Comparison of ENCODE assay signal across 5 cellular contexts in the genomic region with DNA sequence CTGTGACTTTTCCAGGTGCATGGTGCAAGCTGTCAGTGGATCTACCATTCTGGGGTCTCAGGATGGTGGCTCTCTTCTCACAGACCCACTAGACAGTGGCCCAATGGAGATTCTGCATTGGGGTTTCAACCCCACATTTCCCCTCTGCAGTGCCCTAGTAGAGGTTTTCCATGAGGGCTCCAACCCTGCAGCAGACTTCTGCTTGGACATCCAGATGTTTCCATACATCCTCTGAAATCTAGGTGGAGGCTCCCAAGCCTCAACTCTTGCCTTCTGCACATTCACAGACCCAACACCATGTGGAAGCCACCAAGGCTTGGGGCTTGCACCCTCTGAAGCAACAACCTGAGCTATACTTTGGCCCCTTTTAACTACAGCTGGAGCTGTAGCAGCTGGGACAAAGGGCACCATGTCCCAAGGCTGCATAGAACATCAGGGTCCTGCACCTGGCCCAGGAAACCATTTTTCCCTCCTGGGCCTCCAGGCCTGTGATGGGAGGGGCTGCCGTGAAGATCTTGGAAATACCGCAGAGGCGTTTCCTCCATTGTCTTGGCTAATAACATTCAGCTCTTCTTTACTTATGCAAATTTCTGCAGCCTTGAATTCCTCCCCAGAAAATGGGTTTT.
DNase-seq lines count a peak whose midpoint lies in the region; ATAC-seq, FAIRE-seq and TF ChIP-seq lines count a peak whose summit lies in the region.
"Not testable (repeated sequence)": the region's sequence is repeated elsewhere in the genome, so short reads cannot be mapped to it uniquely, and the experiment has no call there.

No MANE protein-coding gene starts in this region.

- H3K9ac ChIP-seq in BLaER1; GM12878 (ENCODE audit: control insufficient read depth, insufficient read depth, low read length); trophoblast cell (ENCODE audit: low read length): not testable (repeated sequence)

- H2BK12ac ChIP-seq in trophoblast cell (ENCODE audit: low read length), result not testable (repeated sequence)

- not testable (repeated sequence) for H3K14ac ChIP-seq in trophoblast cell (ENCODE audit: low read length)

- SMC1A ChIA-PET in GM12878 (lab: Charles Lee; ENCODE audit: uncharacterized antibody, unreplicated experiment), result not testable (repeated sequence)

- not testable (repeated sequence) for H3K27ac ChIP-seq in BLaER1; HEK293 (ENCODE audit: extremely low read depth, low read depth, low read length); GM12878 (ENCODE audit: control insufficient read depth, insufficient read depth); trophoblast cell (ENCODE audit: low read depth, low read length)

- not testable (repeated sequence) for H4K20me1 ChIP-seq in BLaER1; GM12878 (ENCODE audit: control insufficient read depth, insufficient read depth)

- not testable (repeated sequence) for H4K12ac ChIP-seq in trophoblast cell (ENCODE audit: low read depth, low read length)

- H2BK5ac ChIP-seq in trophoblast cell (ENCODE audit: low read depth, low read length, poor library complexity), result not testable (repeated sequence)

- H3K27me3 ChIP-seq in BLaER1; GM12878 (replicated peaks in 1 of 2; ENCODE audit: control insufficient read depth in 2 of 2, insufficient read depth in 2 of 2, low read length in 1 of 2); trophoblast cell (ENCODE audit: insufficient read depth, low read length): not testable (repeated sequence)

- not testable (repeated sequence) for H4K8ac ChIP-seq in trophoblast cell (ENCODE audit: low read depth, low read length)

- not testable (repeated sequence) for FAIRE-seq in GM12878 (lab: Jason Lieb, UNC)

- ATAC-seq in GM12878, result not testable (repeated sequence)

- H3K4me3 ChIP-seq in BLaER1, result peak overlapping the region; percentile 45; the same call in 1 of the 2 replicates
- not testable (repeated sequence) for H3K4me3 ChIP-seq in HEK293 (ENCODE audit: low read depth, low read length); GM12878
- H3K4me3 ChIP-seq in trophoblast cell (ENCODE audit: low read depth, low read length), result peak overlapping the region; percentile 26

- peak; percentile 20 for DNase-seq in DMS53 (lab: John Stamatoyannopoulos, UW)
- DNase-seq in GM12878 (ENCODE audit: low read depth, low spot score); trophoblast cell: not testable (repeated sequence)

- not testable (repeated sequence) for H3K18ac ChIP-seq in trophoblast cell (ENCODE audit: low read length)

- RAD21 ChIA-PET in GM12878 (lab: Charles Lee; ENCODE audit: unreplicated experiment), result not testable (repeated sequence)

- H4K91ac ChIP-seq in trophoblast cell (ENCODE audit: low read depth, low read length), result not testable (repeated sequence)

- H3K4ac ChIP-seq in trophoblast cell (ENCODE audit: low read depth, low read length), result not testable (repeated sequence)

- intact Hi-C loops in GM12878 (cut with micrococcal nuclease; ENCODE audit: unreplicated experiment), result not testable (repeated sequence)

- not testable (repeated sequence) for TF ChIP-seq CTCF in HEK293 (tag by site-specific recombination; IDR thresholded peaks at IDR 0.05); GM12878 (IDR thresholded peaks at IDR 0.05 in 2 of 3, conservative IDR thresholded peaks at IDR 0.05 in 1 of 3; ENCODE audit: control insufficient read depth in 2 of 3, extremely low read depth in 1 of 3, insufficient read depth in 1 of 3, low read depth in 3 of 3, low read length in 3 of 3)

- not testable (repeated sequence) for H2AK5ac ChIP-seq in trophoblast cell (ENCODE audit: low read length)

- H3K4me2 ChIP-seq in BLaER1; GM12878 (ENCODE audit: control insufficient read depth, insufficient read depth); trophoblast cell (ENCODE audit: low read length): not testable (repeated sequence)

- in situ Hi-C loops in GM12878 (cut with MboI), result not testable (repeated sequence)

- not testable (repeated sequence) for TF ChIP-seq EP300 in GM12878 (IDR thresholded peaks at IDR 0.05; ENCODE audit: borderline replicate concordance in 1 of 2, control insufficient read depth in 1 of 2, low read depth in 2 of 2, low read length in 2 of 2)

- not testable (repeated sequence) for BruUV-seq in GM12878 (replicated peaks; lab: Mats Ljungman, UMichigan)

- CTCF ChIA-PET in HEK293 (lab: Yijun Ruan, JAX), result interaction anchor here (0.6 kb wide), 1 partner anchor 142 kb away, joined by 3 read pairs; no protein-coding TSS in a partner anchor
- CTCF ChIA-PET in GM12878 (lab: Yijun Ruan, JAX), result not testable (repeated sequence)

- H3K79me2 ChIP-seq in GM12878 (ENCODE audit: control insufficient read depth, insufficient read depth, low read length); trophoblast cell (ENCODE audit: control insufficient read depth, insufficient read depth, low read length, poor library complexity): not testable (repeated sequence)

- not testable (repeated sequence) for H3K4me1 ChIP-seq in BLaER1; HEK293 (ENCODE audit: control insufficient read depth, insufficient read depth, low read length); GM12878 (ENCODE audit: control insufficient read depth, insufficient read depth, low read length); trophoblast cell (ENCODE audit: control insufficient read depth in 1 of 2, insufficient read depth in 2 of 2, low read length in 2 of 2)

- H3K9me3 ChIP-seq in BLaER1, result peaks cover 54% of the 10 kb centered on the region
- H3K9me3 ChIP-seq in HEK293 (ENCODE audit: control insufficient read depth, insufficient read depth, low read depth, low read length); GM12878 (replicated peaks; ENCODE audit: control insufficient read depth, insufficient read depth, low read length); trophoblast cell (ENCODE audit: insufficient read depth, low read depth, low read length): not testable (repeated sequence)

- TF ChIP-seq POLR2A in GM12878 (IDR thresholded peaks at IDR 0.05; ENCODE audit: low read depth, low read length), result not testable (repeated sequence)

- H3K36me3 ChIP-seq in BLaER1; HEK293 (ENCODE audit: control insufficient read depth in 2 of 2, insufficient read depth in 1 of 2, low read length in 2 of 2); GM12878 (ENCODE audit: control insufficient read depth in 2 of 2, insufficient read depth in 2 of 2, low read length in 1 of 2); trophoblast cell (ENCODE audit: control insufficient read depth in 1 of 2, insufficient read depth in 2 of 2, low read length in 2 of 2): not testable (repeated sequence)

- H3K79me1 ChIP-seq in trophoblast cell (ENCODE audit: low read length), result not testable (repeated sequence)

- not testable (repeated sequence) for H2AFZ ChIP-seq in GM12878 (ENCODE audit: control insufficient read depth, low read depth, low read length); trophoblast cell (ENCODE audit: insufficient read depth, low read length, poor library complexity)

- not testable (repeated sequence) for H2BK120ac ChIP-seq in trophoblast cell (ENCODE audit: insufficient read depth, low read length, poor library complexity)

- POLR2A ChIA-PET in HEK293 (lab: Yijun Ruan, JAX); GM12878 (lab: Charles Lee): not testable (repeated sequence)

- not testable (repeated sequence) for H3K23ac ChIP-seq in trophoblast cell (ENCODE audit: low read length)

- WGBS in GM12878 (ENCODE audit: insufficient coverage, insufficient replicate concordance, low lambda C conversion rate, missing lambda C conversion rate), result 43% methylated on average over 3 of the region's 3 CpGs
- no CpG with 5 or more reads among the region's 3 CpGs for WGBS in trophoblast cell (ENCODE audit: extremely low coverage, insufficient coverage, insufficient read length)

- TF ChIP-seq RAD21 in GM12878 (IDR thresholded peaks at IDR 0.05; ENCODE audit: insufficient read depth, low read depth, low read length), result not testable (repeated sequence)

TF ChIP-seq in HEK293, 187 proteins besides CTCF, POLR2A, EP300 and RAD21 (continues in another document):
- TF ChIP-seq SETDB1 (IDR thresholded peaks at IDR 0.05; ENCODE audit: insufficient read length, low read length), result peak; percentile 73
- peak; percentile 59; the same call in 1 of the 2 replicates for TF ChIP-seq TRIM28 (IDR thresholded peaks at IDR 0.05; ENCODE audit: borderline replicate concordance, low read length)
- peak; percentile 99 for TF ChIP-seq ZNF585B (tag by site-specific recombination; IDR thresholded peaks at IDR 0.05)

TF ChIP-seq in GM12878, 131 proteins besides CTCF, POLR2A, EP300 and RAD21:
- peak; percentile 39; the same call in 1 of the 2 replicates for TF ChIP-seq CBX5 (IDR thresholded peaks at IDR 0.05; ENCODE audit: low read depth)
